9 cellular contexts compared by ENCODE assay signal in genomic region chr11:118771481-118772278, GRCh38. TPM values are rescaled to one million over a fixed set of nuclear protein-coding genes. Genes with fewer than 3 reads are reported as not detected.
DNase-seq lines count a peak whose midpoint lies in the region; ATAC-seq, FAIRE-seq and TF ChIP-seq lines count a peak whose summit lies in the region.
"Had no signal": no experiment of that assay in that cellular context is flagged by ENCODE, and none has a peak within 500 bp of the region (broad histone marks: within the 10 kb centered on the region; RNA-seq: fewer than 3 reads in every experiment).

No MANE protein-coding gene starts in this region.

- H3K4me1 ChIP-seq in GM12878 (ENCODE audit: control insufficient read depth, insufficient read depth, low read length) (no peaks in the 10 kb centered on the region; the same call in 1 of the 2 replicates), SJCRH30 (no peaks in the 10 kb centered on the region)

- in situ Hi-C loops in GM12878 (cut with MboI), result no loop called here

- POLR2A ChIA-PET in GM12878 (lab: Charles Lee), result interaction anchor here (1.0 to 1.5 kb wide), 3 partner anchors 14 to 49 kb away, joined by 3 to 5 read pairs (median 4); no protein-coding TSS in a partner anchor

- TF ChIP-seq CTCF in GM12878 (IDR thresholded peaks at IDR 0.05 in 2 of 3, conservative IDR thresholded peaks at IDR 0.05 in 1 of 3; ENCODE audit: control insufficient read depth in 2 of 3, extremely low read depth in 1 of 3, insufficient read depth in 1 of 3, low read depth in 3 of 3, low read length in 3 of 3), result no peak
- TF ChIP-seq CTCF in osteocyte (IDR thresholded peaks at IDR 0.05), result no peak

- peaks cover 45% of the 10 kb centered on the region for H3K36me3 Mint-ChIP-seq in osteocyte (ENCODE audit: unreplicated experiment)

- H3K27ac ChIP-seq in GM12878 (ENCODE audit: control insufficient read depth, insufficient read depth), result no peak overlapping the region
- H3K27ac ChIP-seq in SJCRH30, result no peak overlapping the region

- peak overlapping the region; percentile 17; the same call in 1 of the 2 replicates for H3K4me2 ChIP-seq in GM12878 (ENCODE audit: control insufficient read depth, insufficient read depth)

- SMC1A ChIA-PET in GM12878 (lab: Charles Lee; ENCODE audit: uncharacterized antibody, unreplicated experiment), result interaction anchor here (1.0 to 4.1 kb wide), 5 partner anchors 9 to 115 kb away, joined by 3 to 18 read pairs (median 4); partner anchors contain the start of gene CXCR5

- FAIRE-seq in GM12878 (lab: Jason Lieb, UNC), result no peak

- H3K79me2 ChIP-seq in GM12878 (ENCODE audit: control insufficient read depth, insufficient read depth, low read length), result peaks cover 64% of the 10 kb centered on the region

- RAD21 ChIA-PET in GM12878 (lab: Charles Lee; ENCODE audit: unreplicated experiment), result interaction anchor here (0.9 to 2.4 kb wide), 4 partner anchors 19 to 123 kb away, joined by 3 to 9 read pairs (median 4); partner anchors contain the start of gene DDX6

- no peaks in the 10 kb centered on the region for H3K27me3 Mint-ChIP-seq in osteocyte (ENCODE audit: unreplicated experiment)

- TF ChIP-seq EP300 in GM12878 (IDR thresholded peaks at IDR 0.05; ENCODE audit: borderline replicate concordance in 1 of 2, control insufficient read depth in 1 of 2, low read depth in 2 of 2, low read length in 2 of 2), result no peak

- CTCF ChIA-PET in GM12878 (lab: Yijun Ruan, JAX), result interaction anchor here (2.0 to 2.6 kb wide), 2 partner anchors 14 to 82 kb away, joined by 5 to 8 read pairs; no protein-coding TSS in a partner anchor

- H3K4me3 Mint-ChIP-seq in osteocyte (ENCODE audit: unreplicated experiment), result no peak overlapping the region

- TF ChIP-seq RAD21 in GM12878 (IDR thresholded peaks at IDR 0.05; ENCODE audit: insufficient read depth, low read depth, low read length), result no peak

- H3K27ac Mint-ChIP-seq in osteocyte (ENCODE audit: unreplicated experiment), result peak overlapping the region; percentile 18

- no TSS peak for BruUV-seq in GM12878 (replicated peaks; lab: Mats Ljungman, UMichigan)

- no peak for TF ChIP-seq POLR2A in GM12878 (IDR thresholded peaks at IDR 0.05; ENCODE audit: low read depth, low read length)

- H3K36me3 ChIP-seq in GM12878 (ENCODE audit: control insufficient read depth in 2 of 2, insufficient read depth in 2 of 2, low read length in 1 of 2) (peaks cover 8 to 38% of the 10 kb centered on the region in 2 experiments), SJCRH30 (peaks cover 36% of the 10 kb centered on the region)

- intact Hi-C loops in GM12878 (cut with micrococcal nuclease; ENCODE audit: unreplicated experiment), result no loop called here

- 37% methylated on average over 4 of the region's 4 CpGs for WGBS in GM12878 (ENCODE audit: insufficient coverage, insufficient replicate concordance, low lambda C conversion rate, missing lambda C conversion rate)

- H3K9me3 ChIP-seq in GM12878 (replicated peaks; ENCODE audit: control insufficient read depth, insufficient read depth, low read length) (no peaks in the 10 kb centered on the region), SJCRH30 (replicated peaks) (no peaks in the 10 kb centered on the region)

- H3K4me3 ChIP-seq in GM12878, result no peak overlapping the region
- no peak overlapping the region for H3K4me3 ChIP-seq in SJCRH30

- H4K20me1 ChIP-seq in GM12878 (ENCODE audit: control insufficient read depth, insufficient read depth), result 0 out of 2 replicates have a peak, but pooled peaks cover 4% of the 10 kb centered on the region

- peaks cover 56% of the 10 kb centered on the region for H3K4me1 Mint-ChIP-seq in osteocyte (ENCODE audit: unreplicated experiment)

- H3K27me3 ChIP-seq in GM12878 (replicated peaks in 1 of 2; ENCODE audit: control insufficient read depth in 2 of 2, insufficient read depth in 2 of 2, low read length in 1 of 2) (no peaks in the 10 kb centered on the region), SJCRH30 (no peaks in the 10 kb centered on the region)

- no peak overlapping the region for H2AFZ ChIP-seq in GM12878 (ENCODE audit: control insufficient read depth, low read depth, low read length)

- H3K9me3 Mint-ChIP-seq in osteocyte (ENCODE audit: unreplicated experiment), result no peaks in the 10 kb centered on the region

- ATAC-seq in GM12878 (0 out of 3 replicates have a peak, but pooled peaks have one; percentile 23), HG02678 (IDR thresholded peaks at IDR 0.05; ENCODE audit: unreplicated experiment) (no peak)

- H3K9ac ChIP-seq in GM12878 (ENCODE audit: control insufficient read depth, insufficient read depth, low read length), result no peak overlapping the region

- DNase-seq in GF-D8 (lab: John Stamatoyannopoulos, UW) (peak; percentile 91), NOMO-1 (lab: John Stamatoyannopoulos, UW; ENCODE audit: unreplicated experiment in 2 of 2) (peak; percentile 48 to 84), GM12878 (ENCODE audit: low read depth, low spot score) (no peak), osteocyte (ENCODE audit: extremely low spot score, unreplicated experiment) (no peak), SJCRH30 (no peak), cerebellum (ENCODE audit: low spot score) (no peak)
- DNase-seq in activated CD4-positive, alpha-beta T cell treated with anti-CD3 and anti-CD28 coated beads, Interleukin-2, amount 50 U/mL, for 4 hours, result no peak
- DNase-seq: NCI-H226 had no signal

TF ChIP-seq in GM12878, 131 proteins besides CTCF, POLR2A, EP300 and RAD21 (continues in another document):
- TF ChIP-seq RCOR1 (conservative IDR thresholded peaks at IDR 0.05; ENCODE audit: low read depth, low read length) (no peak), EZH2 (IDR thresholded peaks at IDR 0.05; ENCODE audit: borderline replicate concordance, control insufficient read depth, low read depth, low read length) (no peak), E2F8 (IDR thresholded peaks at IDR 0.05; ENCODE audit: low read depth, partially characterized antibody) (no peak)

RNA-seq across cellular contexts. Expression of gene DDX6, which starts 19.3 kb away (rescaled TPM):
- total RNA-seq in GM12878 (2013; cell fraction: nucleolus; rRNA removed), result 180 and 201 TPM in 2 replicates
- total RNA-seq in GM12878 (2014; rRNA removed) (55.5 and 56.1 TPM in 2 replicates), GM12878 (2014; rRNA removed; fragmentation: Illumina TruSeq; extraction: Trizol) (79.0 and 80.0 TPM in 2 replicates), GM12878 (2021) (117 and 119 TPM in 2 replicates), osteocyte (148 and 157 TPM in 2 replicates), cerebellum (237 TPM)
- 42.9 TPM for polyA plus RNA-seq in GM12878 (2011; ENCODE audit: low read depth)
- polyA plus RNA-seq in GM12878 (2011; rRNA removed) (56.7 and 68.6 TPM in 2 replicates), GM12878 (2014; fragmentation: Illumina TruSeq; extraction: Trizol) (60.0 and 72.3 TPM in 2 replicates), GM12878 (2014; fragmentation: Nextera tagmentation; extraction: Ambion mirVana) (10 to 100 TPM in 1 of 2 experiments, 1 to 10 TPM in 1; 6.6 to 20.0 TPM), GM12878 (2014; rRNA removed) (27.0 and 28.7 TPM in 2 replicates), GM12878 (2016; fragmentation: Nextera tagmentation; extraction: Ambion mirVana) (10 to 100 TPM; 38.1 to 42.1 TPM)
- 18.4 and 23.7 TPM in 2 replicates for polyA plus RNA-seq in GM12878 (2011; cell fraction: cytosol; rRNA removed)
- polyA plus RNA-seq in GM12878 (2011; cell fraction: nucleus; rRNA removed), result 16.8 and 18.8 TPM in 2 replicates
- 45.0 and 59.7 TPM in 2 replicates for polyA plus RNA-seq in GM12878 (2012)
- polyA minus RNA-seq in GM12878 (2011; rRNA and poly(A)+ RNA removed), result 106 and 220 TPM in 2 replicates
- 52.4 and 64.2 TPM in 2 replicates for polyA minus RNA-seq in GM12878 (2011; cell fraction: cytosol; rRNA and poly(A)+ RNA removed)
- 29.1 and 46.0 TPM in 2 replicates for polyA minus RNA-seq in GM12878 (2011; cell fraction: nucleus; rRNA and poly(A)+ RNA removed)
- total RNA-seq in SJCRH30 (2014; rRNA removed; shearing (Covaris generic)), result 80.1 and 81.7 TPM in 2 replicates

Comparison
In these comparisons a context has a peak if more than half of its experiments do, and no peak if none do; other contexts are left out.
1. DNase-seq: peak in GF-D8 (single experiment) and NOMO-1 (2 of 2); none in GM12878 (single experiment), osteocyte (single experiment), SJCRH30 (0 of 2), cerebellum (single experiment) and activated CD4-positive, alpha-beta T cell treated with anti-CD3 and anti-CD28 coated beads, Interleukin-2, amount 50 U/mL, for 4 hours (0 of 2).